Comparison of ENCODE assay signal across 12 cellular contexts in the genomic region with DNA sequence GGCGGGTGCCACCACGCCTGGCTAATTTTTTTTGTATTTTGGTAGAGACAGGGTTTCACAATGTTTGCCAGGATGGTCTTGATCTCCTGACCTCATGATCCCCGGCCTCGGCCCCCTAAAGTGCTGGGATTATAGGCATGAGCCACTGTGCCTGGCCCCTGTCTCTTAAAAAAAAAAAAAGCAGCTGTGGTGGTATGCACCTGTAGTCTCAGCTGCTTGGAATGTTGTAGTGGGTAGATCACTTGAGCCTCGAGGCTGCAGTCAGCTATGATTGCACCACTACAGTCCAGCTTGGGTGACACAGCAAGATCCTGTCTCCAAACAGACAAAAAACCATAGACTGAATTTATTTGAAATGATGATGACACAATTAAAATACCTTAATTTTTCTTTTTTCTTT. TPM values are rescaled to one million over a fixed set of nuclear protein-coding genes. Genes with fewer than 3 reads are reported as not detected.
DNase-seq lines count a peak whose midpoint lies in the region; ATAC-seq, FAIRE-seq and TF ChIP-seq lines count a peak whose summit lies in the region.
"Had no signal": no experiment of that assay in that cellular context is flagged by ENCODE, and none has a peak within 500 bp of the region (broad histone marks: within the 10 kb centered on the region; RNA-seq: fewer than 3 reads in every experiment).

No MANE protein-coding gene starts in this region.

- H3K27me3 ChIP-seq in gastrocnemius medialis (no peaks in the 10 kb centered on the region), tibial nerve (no peaks in the 10 kb centered on the region)

- WGBS in tibial nerve, 2 donors = 91 to 92% methylated on average over 5 of the region's 5 CpGs

- in situ Hi-C loops in gastrocnemius medialis (cut with MboI; ENCODE audit: low sequenced_read_pairs in 4 of 4) = no loop called here

- H3K36me3 ChIP-seq in gastrocnemius medialis (peaks cover 0 to 9% of the 10 kb centered on the region in 2 donors), tibial nerve (peaks cover 0 to 16% (median 1%) of the 10 kb centered on the region in 3 donors)

- H3K9me3 ChIP-seq in gastrocnemius medialis (no peaks in the 10 kb centered on the region), tibial nerve (no peaks in the 10 kb centered on the region)

- TF ChIP-seq POLR2A in gastrocnemius medialis (IDR thresholded peaks at IDR 0.05) (no peak), tibial nerve (IDR thresholded peaks at IDR 0.05) (no peak)

- intact Hi-C loops in gastrocnemius medialis (cut with DNase I; ENCODE audit: low total_unique reads) = no loop called here

- peak; percentile 76 for FAIRE-seq in RCC 7860 (lab: Jason Lieb, UNC)

- H3K4me1 ChIP-seq in gastrocnemius medialis (peaks cover 6 to 8% of the 10 kb centered on the region in 2 donors), tibial nerve (no peaks in the 10 kb centered on the region)

- peak; percentile 73 for DNase-seq in GM03348 (ENCODE audit: low spot score)
- DNase-seq in RCC 7860 (ENCODE audit: low spot score) = peak; percentile 75
- peak; percentile 16 to 37 for DNase-seq in gastrocnemius medialis
- no peak for DNase-seq in tibial nerve (ENCODE audit: low spot score in 2 of 2)
- DNase-seq in NCI-H446 treated with DMSO at 0.1 percent for 48 hours (lab: John Stamatoyannopoulos, UW) = no peak
- DNase-seq in SIG-M5 treated with dmso at 0.1 percent for 504 hours (lab: John Stamatoyannopoulos, UW; ENCODE audit: unreplicated experiment) = no peak
- DNase-seq: DND-41; glutamatergic neuron; SHP77 treated with DMSO at 0.1 percent for 48 hours; stimulated activated naive B cell treated with anti-CD40 and anti-IgM and Interleukin-4, amounts not matched to agents 10 μg/mL and 1 μg/mL and 100 μg/mL, for 72 hours had no signal

- ATAC-seq in esophagus mucosa (peak; percentile 65), gastrocnemius medialis (peak; percentile 91 to 92), GM19351 (IDR thresholded peaks at IDR 0.05; ENCODE audit: unreplicated experiment) (no peak)
- ATAC-seq: stimulated activated naive B cell treated with anti-CD40 and anti-IgM and Interleukin-4, amounts not matched to agents 10 μg/mL and 1 μg/mL and 100 μg/mL, for 72 hours had no signal

- no peak for TF ChIP-seq EP300 in tibial nerve (IDR thresholded peaks at IDR 0.05)

- TF ChIP-seq CTCF in gastrocnemius medialis (IDR thresholded peaks at IDR 0.05 in 4 of 5, conservative IDR thresholded peaks at IDR 0.05 in 1 of 5) (no peak), tibial nerve (IDR thresholded peaks at IDR 0.05) (no peak)

- H3K27ac ChIP-seq in gastrocnemius medialis = peak overlapping the region in 2 of 4 donors; percentile 43 to 64
- no peak overlapping the region for H3K27ac ChIP-seq in tibial nerve

- H3K4me3 ChIP-seq in gastrocnemius medialis (no peak overlapping the region), tibial nerve (no peak overlapping the region)

RNA-seq across cellular contexts. Expression of a gene that starts 24.3 kb away (rescaled TPM):
- total RNA-seq in esophagus mucosa = 34.4 TPM
- 10 to 100 TPM; 10.6 to 20.9 (median 14.2) TPM for total RNA-seq in gastrocnemius medialis
- total RNA-seq in tibial nerve = 10 to 100 TPM; 39.3 to 50.4 (median 40.7) TPM

RNA-seq across cellular contexts. Expression of a gene that starts 34.5 kb away (rescaled TPM):
- total RNA-seq in esophagus mucosa = 18.7 TPM
- 10 to 100 TPM; 16.3 to 25.1 (median 17.8) TPM for total RNA-seq in gastrocnemius medialis
- total RNA-seq in tibial nerve = 10 to 100 TPM; 17.0 to 30.4 (median 27.0) TPM

Comparison
In these comparisons a context has a peak if more than half of its experiments do, and no peak if none do; other contexts are left out.
1. DNase-seq: peak in GM03348 (single experiment), RCC 7860 (single experiment) and gastrocnemius medialis (2 of 2); none in tibial nerve (0 of 2), NCI-H446 treated with DMSO at 0.1 percent for 48 hours (single experiment) and SIG-M5 treated with dmso at 0.1 percent for 504 hours (single experiment).